In genomic region chr15:83066034-83066760, GRCh38 we compare ENCODE assay signal across 8 cellular contexts.
DNase-seq lines count a peak whose midpoint lies in the region; ATAC-seq and TF ChIP-seq lines count a peak whose summit lies in the region.

No MANE protein-coding gene starts in this region.

- H3K4me3 ChIP-seq in iPS-20b (ENCODE audit: low read length) (peak overlapping the region; percentile 85), stomach smooth muscle (ENCODE audit: low read length in 2 of 2) (peak overlapping the region; percentile 92 to 94)

- H3K9me3 ChIP-seq in iPS-20b (ENCODE audit: insufficient read depth, low read depth, low read length) = peaks cover 5% of the 10 kb centered on the region; the same call in 1 of the 2 replicates
- H3K9me3 ChIP-seq in stomach smooth muscle (ENCODE audit: control insufficient read depth in 2 of 2, low read length in 2 of 2) = no peaks in the 10 kb centered on the region

- DNase-seq in stimulated activated CD4-positive, alpha-beta T cell treated with anti-CD3 and anti-CD28 coated beads, Interleukin-4, amount 100 ng/mL, for 1 hour = peak; percentile 9
- no peak for DNase-seq in stimulated activated CD4-positive, alpha-beta T cell treated with anti-CD3 and anti-CD28 coated beads, Interleukin-1b, Interleukin-23, amount 100 ng/mL, for 48 hours
- peak; percentile 24 to 32 for DNase-seq in activated T-cell treated with anti-CD3 and anti-CD28 coated beads, Interleukin-2, amount 50 U/mL, for 48 hours
- DNase-seq in stimulated activated CD8-positive, alpha-beta memory T cell treated with anti-CD3 and anti-CD28 coated beads, Interleukin-4, amount 100 ng/mL, for 48 hours = no peak

- H3K9ac ChIP-seq in iPS-20b (ENCODE audit: low read depth, low read length) = peak overlapping the region; percentile 89
- peak overlapping the region; percentile 89 to 92 for H3K9ac ChIP-seq in stomach smooth muscle (ENCODE audit: low read length in 2 of 2)

- H3K4me1 ChIP-seq in iPS-20b (ENCODE audit: insufficient read depth, low read length) = peaks cover 22% of the 10 kb centered on the region; the same call in 1 of the 2 replicates
- H3K4me1 ChIP-seq in stomach smooth muscle (ENCODE audit: control insufficient read depth, insufficient read depth, low read length) = peaks cover 15% of the 10 kb centered on the region

- TF ChIP-seq POLR2A in GM18505 (IDR thresholded peaks at IDR 0.05; ENCODE audit: borderline replicate concordance, extremely low read depth, insufficient read depth, insufficient read length) = no peak

- H3K36me3 ChIP-seq in iPS-20b (ENCODE audit: insufficient read depth, low read depth, low read length) = peaks cover 14% of the 10 kb centered on the region; the same call in 1 of the 2 replicates
- no peaks in the 10 kb centered on the region for H3K36me3 ChIP-seq in stomach smooth muscle (ENCODE audit: control insufficient read depth in 2 of 2, insufficient read depth in 2 of 2, low read length in 2 of 2)

- H3K27me3 ChIP-seq in iPS-20b (ENCODE audit: insufficient read depth, low read length) = no peaks in the 10 kb centered on the region
- H3K27me3 ChIP-seq in stomach smooth muscle (ENCODE audit: control insufficient read depth in 1 of 2, insufficient read depth in 2 of 2, low read length in 2 of 2) = no peaks in the 10 kb centered on the region

- H3K27ac ChIP-seq in iPS-20b (ENCODE audit: low read length) (no peak overlapping the region), stomach smooth muscle (ENCODE audit: low read length) (peak overlapping the region; percentile 84)

- ATAC-seq in GM19452 (IDR thresholded peaks at IDR 0.05; ENCODE audit: unreplicated experiment) (no peak), GM18505 (IDR thresholded peaks at IDR 0.05; ENCODE audit: unreplicated experiment) (no peak)

Comparison
In these comparisons a context has a peak if more than half of its experiments do, and no peak if none do; other contexts are left out.
1. DNase-seq: peak in stimulated activated CD4-positive, alpha-beta T cell treated with anti-CD3 and anti-CD28 coated beads, Interleukin-4, amount 100 ng/mL, for 1 hour (single experiment) and activated T-cell treated with anti-CD3 and anti-CD28 coated beads, Interleukin-2, amount 50 U/mL, for 48 hours (2 of 2); none in stimulated activated CD4-positive, alpha-beta T cell treated with anti-CD3 and anti-CD28 coated beads, Interleukin-1b, Interleukin-23, amount 100 ng/mL, for 48 hours (single experiment) and stimulated activated CD8-positive, alpha-beta memory T cell treated with anti-CD3 and anti-CD28 coated beads, Interleukin-4, amount 100 ng/mL, for 48 hours (single experiment).